Comparison of ENCODE assay signal across 8 cellular contexts in the genomic region with DNA sequence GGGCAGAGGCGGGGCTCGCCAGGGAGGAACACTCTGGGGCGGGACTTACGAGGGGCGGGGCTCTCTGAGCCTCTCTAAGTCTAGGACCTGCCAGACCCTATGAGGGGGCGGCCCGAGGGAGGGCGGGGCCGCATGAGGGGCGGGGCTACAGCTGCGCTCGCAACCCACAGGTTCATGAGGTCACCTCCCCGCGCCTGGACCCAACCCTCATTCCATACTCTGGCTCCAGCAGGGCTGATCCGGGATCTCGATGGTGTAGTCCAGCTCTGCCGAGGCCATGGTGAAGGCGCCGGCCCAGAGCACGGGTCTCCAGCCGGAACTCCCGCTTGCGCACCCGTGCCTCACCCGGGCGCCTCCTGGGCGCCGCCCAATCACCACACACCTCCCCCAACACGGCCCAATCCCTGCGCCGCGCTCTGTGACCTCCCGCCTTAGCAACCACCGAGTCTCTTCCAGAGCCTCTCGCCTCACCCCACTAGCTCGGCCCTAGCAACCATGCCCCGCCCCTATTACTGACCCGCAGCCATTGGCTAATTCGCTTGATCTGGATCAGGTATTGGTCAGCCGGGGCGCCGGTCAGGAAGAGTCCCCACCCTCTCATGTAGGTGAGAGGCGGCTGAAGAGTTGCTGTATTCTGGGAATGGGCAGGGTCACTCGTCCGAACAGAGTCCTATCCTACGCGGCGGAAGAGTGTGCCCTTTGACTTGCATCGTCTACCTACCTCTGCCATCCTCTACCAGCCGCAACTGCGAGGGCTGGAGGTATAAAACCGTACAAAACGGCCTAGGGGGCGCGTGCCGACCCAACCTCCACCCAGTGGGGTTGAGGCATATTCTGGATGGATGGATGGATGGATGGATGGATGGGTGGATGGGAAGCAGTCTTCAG. TPM values are rescaled to one million over a fixed set of nuclear protein-coding genes. Genes with fewer than 3 reads are reported as not detected.
DNase-seq lines count a peak whose midpoint lies in the region; TF ChIP-seq lines count a peak whose summit lies in the region.

A gene (plus strand): TSS at position 602 of the 888 bp plus-strand sequence. CDS start 14,984 bp downstream, outside the sequence.
A gene (minus strand): TSS at position 369 of the 888 bp plus-strand sequence. CDS start 90 bp downstream, at position 279.

- in situ Hi-C loops in SK-MEL-5 (cut with HindIII; ENCODE audit: low pct_unique_long_range_greater_than_20kb, low sequenced_read_pairs): no loop called here

- H3K27me3 Mint-ChIP-seq in HFFc6 (ENCODE audit: insufficient read depth): peaks cover 2% of the 10 kb centered on the region; the same call in 1 of the 2 replicates
- no peaks in the 10 kb centered on the region for H3K27me3 Mint-ChIP-seq in activated naive CD4-positive, alpha-beta T cell treated with anti-CD3 and anti-CD28 coated beads, Interleukin-2, amount 50 U/mL, for 24 hours

- peak within 1 kb of the TSS; percentile 90 for H3K4me3 Mint-ChIP-seq in HFFc6
- peak within 1 kb of the TSS; percentile 86 for H3K4me3 Mint-ChIP-seq in activated naive CD4-positive, alpha-beta T cell treated with anti-CD3 and anti-CD28 coated beads, Interleukin-2, amount 50 U/mL, for 24 hours

- no peak for TF ChIP-seq EP300 in suprapubic skin (IDR thresholded peaks at IDR 0.05)

- no peaks in the 10 kb centered on the region for H3K36me3 Mint-ChIP-seq in HFFc6 (ENCODE audit: low read depth)
- no peaks in the 10 kb centered on the region for H3K36me3 Mint-ChIP-seq in activated naive CD4-positive, alpha-beta T cell treated with anti-CD3 and anti-CD28 coated beads, Interleukin-2, amount 50 U/mL, for 24 hours

- peak within 1 kb of the TSS; percentile 89 for H3K27ac Mint-ChIP-seq in HFFc6
- peak within 1 kb of the TSS; percentile 71 for H3K27ac Mint-ChIP-seq in activated naive CD4-positive, alpha-beta T cell treated with anti-CD3 and anti-CD28 coated beads, Interleukin-2, amount 50 U/mL, for 24 hours

- H3K27me3 ChIP-seq in GM06990 (replicated peaks; ENCODE audit: control insufficient read depth, insufficient read depth, low read length): no peaks in the 10 kb centered on the region
- H3K27me3 ChIP-seq in suprapubic skin: no peaks in the 10 kb centered on the region

- 6% methylated on average over 19 of the region's 56 CpGs for WGBS in suprapubic skin

- peaks cover 47% of the 10 kb centered on the region for H3K4me1 ChIP-seq in suprapubic skin

- DNase-seq in GM06990 (ENCODE audit: extremely low read depth, insufficient read length): peak; percentile 99
- peak; percentile 99 for DNase-seq in HFFc6
- peak; percentile 99 for DNase-seq in NAMALWA (ENCODE audit: low spot score)
- peak; percentile 99 for DNase-seq in SK-MEL-5 (ENCODE audit: low read depth, low spot score)
- peak; percentile 99 for DNase-seq in globus pallidus (ENCODE audit: low spot score)
- peak; percentile 91 to 99 (median 98) for DNase-seq in nucleus accumbens (lab: John Stamatoyannopoulos, UW)
- peak; percentile 99 to 100 for DNase-seq in suprapubic skin (ENCODE audit: low spot score in 2 of 2)

- no peaks in the 10 kb centered on the region for H3K9me3 Mint-ChIP-seq in HFFc6
- H3K9me3 Mint-ChIP-seq in activated naive CD4-positive, alpha-beta T cell treated with anti-CD3 and anti-CD28 coated beads, Interleukin-2, amount 50 U/mL, for 24 hours: no peaks in the 10 kb centered on the region

- peaks cover 31% of the 10 kb centered on the region for H3K4me1 Mint-ChIP-seq in HFFc6 (ENCODE audit: low read depth)
- peaks cover 17% of the 10 kb centered on the region for H3K4me1 Mint-ChIP-seq in activated naive CD4-positive, alpha-beta T cell treated with anti-CD3 and anti-CD28 coated beads, Interleukin-2, amount 50 U/mL, for 24 hours

- TF ChIP-seq CTCF in GM06990 (IDR thresholded peaks at IDR 0.05; ENCODE audit: insufficient read depth, low read length, poor library complexity, severe bottlenecking) (peak; percentile 19), HFFc6 (IDR thresholded peaks at IDR 0.05) (no peak), suprapubic skin (IDR thresholded peaks at IDR 0.05) (no peak)

- TF ChIP-seq POLR2A in suprapubic skin (IDR thresholded peaks at IDR 0.05): peak in 1 of 2 donors; percentile 50

- H3K36me3 ChIP-seq in GM06990 (ENCODE audit: control insufficient read depth, insufficient read depth, low read length) (no peaks in the 10 kb centered on the region), suprapubic skin (no peaks in the 10 kb centered on the region)

- no peaks in the 10 kb centered on the region for H3K9me3 ChIP-seq in suprapubic skin

- peak within 1 kb of the TSS; percentile 97 for H3K27ac ChIP-seq in suprapubic skin

- H3K4me3 ChIP-seq in GM06990 (replicated peaks; ENCODE audit: low read depth, low read length): peak within 1 kb of the TSS; percentile 88
- peak within 1 kb of the TSS; percentile 72 for H3K4me3 ChIP-seq in suprapubic skin

RNA-seq across cellular contexts. Expression of the first gene that starts in this region (rescaled TPM):
- total RNA-seq in HFFc6 (2021; fragmentation: NEBNext Ultra II Directional; extraction: Animal tissue kit (Norgen Biotek cat#: 25700)): under 1 TPM in 4 of 6 experiments, not detected in 2; 0.14 to 0.41 (median 0.32) TPM
- total RNA-seq in SK-MEL-5 (2014; rRNA removed; shearing (Covaris generic)): 0.24 TPM in 1 of 2 replicates, not detected in the other
- polyA plus RNA-seq in SK-MEL-5 (2015; cell fraction: cytosol; rRNA removed): not detected in 2 replicates
- polyA plus RNA-seq in SK-MEL-5 (2015; cell fraction: nucleus; rRNA removed): 0.43 and 5.8 TPM in 2 replicates
- 1 to 10 TPM in 3 of 4 donors, under 1 TPM in 1; 0.80 to 5.0 (median 1.4) TPM for total RNA-seq in suprapubic skin

RNA-seq across cellular contexts. Expression of the second gene that starts in this region (rescaled TPM):
- 1 to 10 TPM; 3.2 to 5.0 (median 4.4) TPM for total RNA-seq in HFFc6 (2021; fragmentation: NEBNext Ultra II Directional; extraction: Animal tissue kit (Norgen Biotek cat#: 25700))
- 18.0 and 20.0 TPM in 2 replicates for total RNA-seq in SK-MEL-5 (2014; rRNA removed; shearing (Covaris generic))
- polyA plus RNA-seq in SK-MEL-5 (2015; cell fraction: cytosol; rRNA removed): 24.3 and 25.4 TPM in 2 replicates
- polyA plus RNA-seq in SK-MEL-5 (2015; cell fraction: nucleus; rRNA removed): 10.3 and 12.4 TPM in 2 replicates
- 1 to 10 TPM; 2.3 to 9.9 (median 4.3) TPM for total RNA-seq in suprapubic skin

Comparison
In these comparisons a context has a peak if more than half of its experiments do, and no peak if none do; other contexts are left out.
1. Peak in every context shown above with its lines: DNase-seq, H3K4me3 ChIP-seq and H3K27ac ChIP-seq.